8 cellular contexts compared by ENCODE assay signal in genomic region chr12:32502693-32503510, GRCh38.
DNase-seq lines count a peak whose midpoint lies in the region; ATAC-seq and TF ChIP-seq lines count a peak whose summit lies in the region.

No MANE protein-coding gene starts in this region.

- H3K36me3 ChIP-seq in IMR-90 (ENCODE audit: control insufficient read depth, insufficient read depth, low read length) (no peaks in the 10 kb centered on the region), iPS-18a (ENCODE audit: control insufficient read depth, low read depth, low read length) (no peaks in the 10 kb centered on the region), spleen (no peaks in the 10 kb centered on the region)

- no peaks in the 10 kb centered on the region; the same call in 1 of the 2 replicates for H3K9me1 ChIP-seq in IMR-90 (ENCODE audit: insufficient read depth, low read length)

- ATAC-seq in IMR-90 (ENCODE audit: low read depth) = peak; percentile 68
- ATAC-seq in HG03439 (IDR thresholded peaks at IDR 0.05; ENCODE audit: unreplicated experiment) = no peak

- dilution Hi-C loops in IMR-90 (cut with HindIII; ENCODE audit: low sequenced_read_pairs, unreplicated experiment) = no loop called here

- H3K4me1 ChIP-seq in IMR-90 (ENCODE audit: control insufficient read depth, insufficient read depth, low read length) = peaks cover 6% of the 10 kb centered on the region; the same call in 1 of the 2 replicates
- peaks cover 48% of the 10 kb centered on the region for H3K4me1 ChIP-seq in iPS-18a (ENCODE audit: control insufficient read depth, low read depth, low read length)
- peaks cover 4 to 74% (median 29%) of the 10 kb centered on the region in 6 donors for H3K4me1 ChIP-seq in spleen

- H3K18ac ChIP-seq in IMR-90 (ENCODE audit: low read depth, low read length) = peak overlapping the region; percentile 67

- TF ChIP-seq POLR2A in IMR-90 (IDR thresholded peaks at IDR 0.05; ENCODE audit: low read depth, low read length) (no peak), spleen (IDR thresholded peaks at IDR 0.05) (no peak)

- WGBS in IMR-90 (ENCODE audit: extremely low coverage in 2 of 2, insufficient read length in 1 of 2), 2 experiments = no CpG with 5 or more reads among the region's 3 CpGs
- 32 to 49% (median 45%) methylated on average over 3 of the region's 3 CpGs for WGBS in spleen, 5 donors

- no TSS peak for BruUV-seq in IMR-90 (replicated peaks; lab: Mats Ljungman, UMichigan)

- peak overlapping the region; percentile 18; the same call in 1 of the 2 replicates for H3K4me2 ChIP-seq in IMR-90 (ENCODE audit: low read depth, low read length)

- H3K27ac Mint-ChIP-seq in brain = peak overlapping the region; percentile 95 to 99 (median 96)
- H3K27ac Mint-ChIP-seq in activated CD4-positive, alpha-beta memory T cell treated with anti-CD3 and anti-CD28 coated beads, Interleukin-2, amount 10 ng/mL, durations not matched to agents 7 days and 5 days = no peak overlapping the region

- H4K20me1 ChIP-seq in IMR-90 (ENCODE audit: insufficient read depth, low read length) = no peaks in the 10 kb centered on the region

- H2BK5ac ChIP-seq in IMR-90 (ENCODE audit: low read depth, low read length, poor library complexity, severe bottlenecking) = peak overlapping the region; percentile 18

- H3K56ac ChIP-seq in IMR-90 (ENCODE audit: extremely low read depth, insufficient read depth, low read length) = no peak overlapping the region

- H3K9ac ChIP-seq in IMR-90 (ENCODE audit: low read depth, low read length) = no peak overlapping the region
- H3K9ac ChIP-seq in iPS-18a (ENCODE audit: low read length) = peak overlapping the region; percentile 56

- H4K91ac ChIP-seq in IMR-90 (ENCODE audit: insufficient read depth, low read depth, low read length) = no peak overlapping the region

- no peak overlapping the region for H2BK15ac ChIP-seq in IMR-90 (ENCODE audit: low read depth, low read length)

- H3K4me3 Mint-ChIP-seq in brain = peak overlapping the region; percentile 89 to 97 (median 92)
- no peak overlapping the region for H3K4me3 Mint-ChIP-seq in activated CD4-positive, alpha-beta memory T cell treated with anti-CD3 and anti-CD28 coated beads, Interleukin-2, amount 10 ng/mL, durations not matched to agents 7 days and 5 days

- H4K8ac ChIP-seq in IMR-90 (ENCODE audit: low read depth in 2 of 2, low read length in 2 of 2) = no peak overlapping the region; a peak in 1 of 4 replicates

- peaks cover 60% of the 10 kb centered on the region for H3K4me1 Mint-ChIP-seq in brain
- H3K4me1 Mint-ChIP-seq in activated CD4-positive, alpha-beta memory T cell treated with anti-CD3 and anti-CD28 coated beads, Interleukin-2, amount 10 ng/mL, durations not matched to agents 7 days and 5 days = no peaks in the 10 kb centered on the region

- no peak overlapping the region for H2AFZ ChIP-seq in IMR-90 (replicated peaks; ENCODE audit: low read length, poor library complexity)

- peaks cover 5% of the 10 kb centered on the region for H3K27me3 Mint-ChIP-seq in brain
- peaks cover 8% of the 10 kb centered on the region for H3K27me3 Mint-ChIP-seq in activated CD4-positive, alpha-beta memory T cell treated with anti-CD3 and anti-CD28 coated beads, Interleukin-2, amount 10 ng/mL, durations not matched to agents 7 days and 5 days

- H3K27me3 ChIP-seq in IMR-90 (ENCODE audit: control insufficient read depth, insufficient read depth, low read length) = no peaks in the 10 kb centered on the region; the same call in 1 of the 2 replicates
- no peaks in the 10 kb centered on the region for H3K27me3 ChIP-seq in iPS-18a (ENCODE audit: control insufficient read depth, insufficient read depth, low read length)
- H3K27me3 ChIP-seq in spleen (replicated peaks in 1 of 7) = no peaks in the 10 kb centered on the region

- TF ChIP-seq CTCF in IMR-90 (conservative IDR thresholded peaks at IDR 0.05; ENCODE audit: low read depth, low read length) (no peak), brain (conservative IDR thresholded peaks at IDR 0.05) (no peak), spleen (IDR thresholded peaks at IDR 0.05 in 8 of 11, conservative IDR thresholded peaks at IDR 0.05 in 3 of 11) (no peak)

- H3K4ac ChIP-seq in IMR-90 (ENCODE audit: low read depth, low read length) = 0 out of 2 replicates have a peak overlapping the region, but pooled peaks have one; percentile 40

- POLR2A ChIA-PET in IMR-90 (lab: Charles Lee; ENCODE audit: unreplicated experiment) = no interaction called here
- POLR2A ChIA-PET in activated CD4-positive, alpha-beta memory T cell treated with anti-CD3 and anti-CD28 coated beads, Interleukin-2, amount 10 ng/mL, durations not matched to agents 7 days and 5 days (lab: Charles Lee) = no interaction called here

- DNase-seq in IMR-90 = peak; percentile 55
- no peak for DNase-seq in spleen
- no peak for DNase-seq in activated CD4-positive, alpha-beta T cell treated with anti-CD3 and anti-CD28 coated beads for 1 hour
- DNase-seq in activated CD4-positive, alpha-beta memory T cell treated with anti-CD3 and anti-CD28 coated beads, Interleukin-2, amount 10 ng/mL, durations not matched to agents 7 days and 5 days = no peak
- DNase-seq in activated naive CD4-positive, alpha-beta T cell (lab: John Stamatoyannopoulos, UW) = no peak

- H3K23ac ChIP-seq in IMR-90 (ENCODE audit: low read depth, low read length) = no peak overlapping the region

- no peak overlapping the region for H2AK9ac ChIP-seq in IMR-90 (replicated peaks; ENCODE audit: low read depth, low read length, poor library complexity)

- no peaks in the 10 kb centered on the region for H3K79me1 ChIP-seq in IMR-90 (ENCODE audit: low read depth in 1 of 2, low read length in 2 of 2)

- H3K9me3 Mint-ChIP-seq in brain = no peaks in the 10 kb centered on the region
- H3K9me3 Mint-ChIP-seq in activated CD4-positive, alpha-beta memory T cell treated with anti-CD3 and anti-CD28 coated beads, Interleukin-2, amount 10 ng/mL, durations not matched to agents 7 days and 5 days = no peaks in the 10 kb centered on the region

- CTCF ChIA-PET in IMR-90 (lab: Yijun Ruan, JAX) = interaction anchor here (0.6 kb wide), 1 partner anchor 95 kb away, joined by 4 read pairs; no protein-coding TSS in a partner anchor
- CTCF ChIA-PET in activated CD4-positive, alpha-beta memory T cell treated with anti-CD3 and anti-CD28 coated beads, Interleukin-2, amount 10 ng/mL, durations not matched to agents 7 days and 5 days (lab: Charles Lee) = no interaction called here

- H3K27ac ChIP-seq in IMR-90 (ENCODE audit: insufficient read depth, low read length) (peak overlapping the region; percentile 27; the same call in 1 of the 2 replicates), iPS-18a (ENCODE audit: low read length) (peak overlapping the region; percentile 64), spleen (peak overlapping the region in 5 of 8 donors; percentile 14 to 68 (median 51))

- H2AK5ac ChIP-seq in IMR-90 (ENCODE audit: low read depth, low read length) = no peak overlapping the region

- no peak overlapping the region for H2BK120ac ChIP-seq in IMR-90 (ENCODE audit: low read depth, low read length)

- H3K36me3 Mint-ChIP-seq in brain = peaks cover 4% of the 10 kb centered on the region
- no peaks in the 10 kb centered on the region for H3K36me3 Mint-ChIP-seq in activated CD4-positive, alpha-beta memory T cell treated with anti-CD3 and anti-CD28 coated beads, Interleukin-2, amount 10 ng/mL, durations not matched to agents 7 days and 5 days (ENCODE audit: low read depth)

- H3K14ac ChIP-seq in IMR-90 (replicated peaks; ENCODE audit: low read depth, low read length) = no peak overlapping the region

- intact Hi-C loops in IMR-90 (cut with micrococcal nuclease) (no loop called here), spleen (cut with DNase I; ENCODE audit: low total_unique reads) (no loop called here)

- peak overlapping the region; percentile 57; the same call in 1 of the 2 replicates for H2BK20ac ChIP-seq in IMR-90 (ENCODE audit: low read depth, low read length)

- in situ Hi-C loops in IMR-90 (cut with MboI; ENCODE audit: low sequenced_read_pairs) = no loop called here

- TF ChIP-seq RAD21 in IMR-90 (IDR thresholded peaks at IDR 0.05; ENCODE audit: low read length) = no peak

- no peaks in the 10 kb centered on the region for H3K9me3 ChIP-seq in IMR-90 (ENCODE audit: control insufficient read depth, insufficient read depth, low read length)
- H3K9me3 ChIP-seq in iPS-18a (ENCODE audit: control insufficient read depth, low read depth, low read length) = no peaks in the 10 kb centered on the region
- H3K9me3 ChIP-seq in spleen = no peaks in the 10 kb centered on the region

- H4K5ac ChIP-seq in IMR-90 (ENCODE audit: low read depth, low read length) = no peak overlapping the region

- H3K4me3 ChIP-seq in IMR-90 (ENCODE audit: insufficient read depth, low read depth, low read length) (no peak overlapping the region), iPS-18a (ENCODE audit: low read length) (peak overlapping the region; percentile 59), spleen (no peak overlapping the region)

TF ChIP-seq in IMR-90, 13 proteins besides CTCF, POLR2A, EP300 and RAD21:
- TF ChIP-seq CHD1 (IDR thresholded peaks at IDR 0.05; ENCODE audit: low read depth, low read length) = no peak
- TF ChIP-seq MAFK (IDR thresholded peaks at IDR 0.05; ENCODE audit: low read depth, low read length) = no peak
- TF ChIP-seq CEBPB (IDR thresholded peaks at IDR 0.05; ENCODE audit: low read depth, low read length) = peak; percentile 25; the same call in 1 of the 2 replicates
- TF ChIP-seq MXI1 (IDR thresholded peaks at IDR 0.05; ENCODE audit: borderline replicate concordance, low read depth, low read length) = peak; percentile 89; the same call in 1 of the 2 replicates
- no peak for TF ChIP-seq RFX5 (IDR thresholded peaks at IDR 0.05; ENCODE audit: low read depth, low read length)
